24 cellular contexts compared by ENCODE assay signal in genomic region chr17:703081-703875, GRCh38. TPM values are rescaled to one million over a fixed set of nuclear protein-coding genes. Genes with fewer than 3 reads are reported as not detected.
DNase-seq lines count a peak whose midpoint lies in the region; ATAC-seq and TF ChIP-seq lines count a peak whose summit lies in the region.
"Had no signal": no experiment of that assay in that cellular context is flagged by ENCODE, and none has a peak within 500 bp of the region (broad histone marks: within the 10 kb centered on the region; RNA-seq: fewer than 3 reads in every experiment).

No MANE protein-coding gene starts in this region.

- no peaks in the 10 kb centered on the region for H3K9me3 Mint-ChIP-seq in naive thymus-derived CD8-positive, alpha-beta T cell
- H3K9me3 Mint-ChIP-seq: central memory CD8-positive, alpha-beta T cell; nephron progenitor cell; T-helper 2 cell treated with Interferon-gamma antibody and Interleukin-4, amounts not matched to agents 5 μg/mL and 100 μg/mL, for 36 hours had no signal

- H3K27me3 Mint-ChIP-seq in naive thymus-derived CD8-positive, alpha-beta T cell, result no peaks in the 10 kb centered on the region
- H3K27me3 Mint-ChIP-seq: central memory CD8-positive, alpha-beta T cell had no signal

- peaks cover 0 to 46% (median 7%) of the 10 kb centered on the region in 3 donors for H3K36me3 Mint-ChIP-seq in naive thymus-derived CD8-positive, alpha-beta T cell

- H3K27ac Mint-ChIP-seq in naive thymus-derived CD8-positive, alpha-beta T cell, result peak overlapping the region in 6 of 10 donors; percentile 10 to 59 (median 36)
- H3K27ac Mint-ChIP-seq: nephron progenitor cell; T-helper 2 cell treated with Interferon-gamma antibody and Interleukin-4, amounts not matched to agents 5 μg/mL and 100 μg/mL, for 36 hours had no signal

- H3K4me3 Mint-ChIP-seq in naive thymus-derived CD8-positive, alpha-beta T cell, result no peak overlapping the region
- H3K4me3 Mint-ChIP-seq: central memory CD8-positive, alpha-beta T cell; nephron progenitor cell; T-helper 2 cell treated with Interferon-gamma antibody and Interleukin-4, amounts not matched to agents 5 μg/mL and 100 μg/mL, for 36 hours had no signal

- TF ChIP-seq CTCF in C4-2B (conservative IDR thresholded peaks at IDR 0.05), result no peak

- DNase-seq in HCEC 1CT (peak; percentile 15), amniotic epithelial cell (ENCODE audit: low read depth) (peak; percentile 29), dermis blood vessel endothelial cell (no peak)
- no peak for DNase-seq in naive thymus-derived CD8-positive, alpha-beta T cell
- no peak for DNase-seq in stimulated activated CD8-positive, alpha-beta memory T cell treated with anti-CD3 and anti-CD28 coated beads, Interleukin-4, amount 100 ng/mL, for 48 hours
- DNase-seq: activated CD4-positive, alpha-beta T cell treated with anti-CD3 and anti-CD28 coated beads for 48 hours; GM23248; heart right ventricle; kidney glomerular epithelial cell; NCI-H146; NCI-H446 treated with DMSO at 0.1 percent for 48 hours; NCI-H82; nephron progenitor cell; pancreas; Peyer's patch; SIG-M5; stimulated activated CD4-positive, alpha-beta T cell treated with anti-CD3 and anti-CD28 coated beads, Interleukin-2, amount 100 ng/mL, for 24 hours; stomach; uterus had no signal

- H3K27ac ChIP-seq in C4-2B, result peak overlapping the region; percentile 9
- H3K27ac ChIP-seq: BLaER1, GM23248, heart right ventricle, pancreas, Peyer's patch, stomach, uterus had no signal

- POLR2A ChIA-PET in naive thymus-derived CD8-positive, alpha-beta T cell (lab: Charles Lee), result interaction anchor here (0.6 kb wide), 1 partner anchor 549 kb away, joined by 3 read pairs; no protein-coding TSS in a partner anchor

- H3K4me1 Mint-ChIP-seq in naive thymus-derived CD8-positive, alpha-beta T cell, result peaks cover 5 to 12% (median 8%) of the 10 kb centered on the region in 4 donors
- H3K4me1 Mint-ChIP-seq: nephron progenitor cell had no signal

- no peak for ATAC-seq in naive thymus-derived CD8-positive, alpha-beta T cell
- ATAC-seq in HG02840 (IDR thresholded peaks at IDR 0.05; ENCODE audit: low FRiP score, unreplicated experiment), result no peak
- ATAC-seq: pancreas had no signal

RNA-seq across cellular contexts. Expression of gene VPS53, which starts 11.4 kb away (rescaled TPM):
- 10 to 100 TPM; 76.7 to 90.1 TPM for total RNA-seq in naive thymus-derived CD8-positive, alpha-beta T cell
- 1 to 10 TPM; 5.0 to 9.4 (median 8.1) TPM for polyA plus RNA-seq in naive thymus-derived CD8-positive, alpha-beta T cell
- total RNA-seq in dermis blood vessel endothelial cell, result 15.0 and 19.0 TPM in 2 replicates

RNA-seq across cellular contexts. Expression of gene TLCD3A, which starts 29.1 kb away (rescaled TPM):
- 1 to 10 TPM; 2.1 to 3.8 TPM for total RNA-seq in naive thymus-derived CD8-positive, alpha-beta T cell
- 1 to 10 TPM in 2 of 3 donors, under 1 TPM in 1; 0.98 to 2.0 (median 1.2) TPM for polyA plus RNA-seq in naive thymus-derived CD8-positive, alpha-beta T cell
- 17.0 and 17.9 TPM in 2 replicates for total RNA-seq in dermis blood vessel endothelial cell

RNA-seq across cellular contexts. Expression of gene GEMIN4, which starts 48.8 kb away (rescaled TPM):
- 10 to 100 TPM; 37.8 to 41.0 TPM for total RNA-seq in naive thymus-derived CD8-positive, alpha-beta T cell
- polyA plus RNA-seq in naive thymus-derived CD8-positive, alpha-beta T cell, result 10 to 100 TPM; 16.6 to 35.1 (median 21.2) TPM
- 12.9 and 18.3 TPM in 2 replicates for total RNA-seq in dermis blood vessel endothelial cell

Comparison
In these comparisons a context has a peak if more than half of its experiments do, and no peak if none do; other contexts are left out.
1. DNase-seq: peak in HCEC 1CT (single experiment) and amniotic epithelial cell (single experiment); none in naive thymus-derived CD8-positive, alpha-beta T cell (0 of 10), stimulated activated CD8-positive, alpha-beta memory T cell treated with anti-CD3 and anti-CD28 coated beads, Interleukin-4, amount 100 ng/mL, for 48 hours (single experiment) and dermis blood vessel endothelial cell (single experiment).